1 cellular context compared by ENCODE assay signal in the genomic region with DNA sequence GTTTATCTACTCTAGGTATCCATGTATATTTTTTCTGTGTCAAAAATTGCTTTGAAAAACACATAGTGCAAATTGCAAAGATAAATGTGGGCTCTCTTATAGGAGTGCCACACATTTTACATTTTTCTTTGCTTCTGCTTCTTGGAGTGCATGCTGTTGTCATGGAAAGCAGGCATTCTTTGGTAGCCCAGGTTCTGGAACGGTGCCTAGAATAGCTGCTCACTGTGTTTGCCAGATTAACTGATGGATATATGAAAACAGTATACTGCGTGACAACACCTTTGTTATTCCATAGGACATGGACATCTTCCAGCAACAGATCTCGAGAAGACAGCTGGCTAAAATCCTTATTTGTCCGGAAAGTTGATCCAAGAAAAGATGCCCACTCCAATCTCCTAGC.
TF ChIP-seq lines count a peak whose summit lies in the region.

No MANE protein-coding gene starts in this region.

TF ChIP-seq in GM23338, 12 proteins besides CTCF, POLR2A, EP300 and RAD21 (continued from another document):
- TF ChIP-seq, protein P1, sequence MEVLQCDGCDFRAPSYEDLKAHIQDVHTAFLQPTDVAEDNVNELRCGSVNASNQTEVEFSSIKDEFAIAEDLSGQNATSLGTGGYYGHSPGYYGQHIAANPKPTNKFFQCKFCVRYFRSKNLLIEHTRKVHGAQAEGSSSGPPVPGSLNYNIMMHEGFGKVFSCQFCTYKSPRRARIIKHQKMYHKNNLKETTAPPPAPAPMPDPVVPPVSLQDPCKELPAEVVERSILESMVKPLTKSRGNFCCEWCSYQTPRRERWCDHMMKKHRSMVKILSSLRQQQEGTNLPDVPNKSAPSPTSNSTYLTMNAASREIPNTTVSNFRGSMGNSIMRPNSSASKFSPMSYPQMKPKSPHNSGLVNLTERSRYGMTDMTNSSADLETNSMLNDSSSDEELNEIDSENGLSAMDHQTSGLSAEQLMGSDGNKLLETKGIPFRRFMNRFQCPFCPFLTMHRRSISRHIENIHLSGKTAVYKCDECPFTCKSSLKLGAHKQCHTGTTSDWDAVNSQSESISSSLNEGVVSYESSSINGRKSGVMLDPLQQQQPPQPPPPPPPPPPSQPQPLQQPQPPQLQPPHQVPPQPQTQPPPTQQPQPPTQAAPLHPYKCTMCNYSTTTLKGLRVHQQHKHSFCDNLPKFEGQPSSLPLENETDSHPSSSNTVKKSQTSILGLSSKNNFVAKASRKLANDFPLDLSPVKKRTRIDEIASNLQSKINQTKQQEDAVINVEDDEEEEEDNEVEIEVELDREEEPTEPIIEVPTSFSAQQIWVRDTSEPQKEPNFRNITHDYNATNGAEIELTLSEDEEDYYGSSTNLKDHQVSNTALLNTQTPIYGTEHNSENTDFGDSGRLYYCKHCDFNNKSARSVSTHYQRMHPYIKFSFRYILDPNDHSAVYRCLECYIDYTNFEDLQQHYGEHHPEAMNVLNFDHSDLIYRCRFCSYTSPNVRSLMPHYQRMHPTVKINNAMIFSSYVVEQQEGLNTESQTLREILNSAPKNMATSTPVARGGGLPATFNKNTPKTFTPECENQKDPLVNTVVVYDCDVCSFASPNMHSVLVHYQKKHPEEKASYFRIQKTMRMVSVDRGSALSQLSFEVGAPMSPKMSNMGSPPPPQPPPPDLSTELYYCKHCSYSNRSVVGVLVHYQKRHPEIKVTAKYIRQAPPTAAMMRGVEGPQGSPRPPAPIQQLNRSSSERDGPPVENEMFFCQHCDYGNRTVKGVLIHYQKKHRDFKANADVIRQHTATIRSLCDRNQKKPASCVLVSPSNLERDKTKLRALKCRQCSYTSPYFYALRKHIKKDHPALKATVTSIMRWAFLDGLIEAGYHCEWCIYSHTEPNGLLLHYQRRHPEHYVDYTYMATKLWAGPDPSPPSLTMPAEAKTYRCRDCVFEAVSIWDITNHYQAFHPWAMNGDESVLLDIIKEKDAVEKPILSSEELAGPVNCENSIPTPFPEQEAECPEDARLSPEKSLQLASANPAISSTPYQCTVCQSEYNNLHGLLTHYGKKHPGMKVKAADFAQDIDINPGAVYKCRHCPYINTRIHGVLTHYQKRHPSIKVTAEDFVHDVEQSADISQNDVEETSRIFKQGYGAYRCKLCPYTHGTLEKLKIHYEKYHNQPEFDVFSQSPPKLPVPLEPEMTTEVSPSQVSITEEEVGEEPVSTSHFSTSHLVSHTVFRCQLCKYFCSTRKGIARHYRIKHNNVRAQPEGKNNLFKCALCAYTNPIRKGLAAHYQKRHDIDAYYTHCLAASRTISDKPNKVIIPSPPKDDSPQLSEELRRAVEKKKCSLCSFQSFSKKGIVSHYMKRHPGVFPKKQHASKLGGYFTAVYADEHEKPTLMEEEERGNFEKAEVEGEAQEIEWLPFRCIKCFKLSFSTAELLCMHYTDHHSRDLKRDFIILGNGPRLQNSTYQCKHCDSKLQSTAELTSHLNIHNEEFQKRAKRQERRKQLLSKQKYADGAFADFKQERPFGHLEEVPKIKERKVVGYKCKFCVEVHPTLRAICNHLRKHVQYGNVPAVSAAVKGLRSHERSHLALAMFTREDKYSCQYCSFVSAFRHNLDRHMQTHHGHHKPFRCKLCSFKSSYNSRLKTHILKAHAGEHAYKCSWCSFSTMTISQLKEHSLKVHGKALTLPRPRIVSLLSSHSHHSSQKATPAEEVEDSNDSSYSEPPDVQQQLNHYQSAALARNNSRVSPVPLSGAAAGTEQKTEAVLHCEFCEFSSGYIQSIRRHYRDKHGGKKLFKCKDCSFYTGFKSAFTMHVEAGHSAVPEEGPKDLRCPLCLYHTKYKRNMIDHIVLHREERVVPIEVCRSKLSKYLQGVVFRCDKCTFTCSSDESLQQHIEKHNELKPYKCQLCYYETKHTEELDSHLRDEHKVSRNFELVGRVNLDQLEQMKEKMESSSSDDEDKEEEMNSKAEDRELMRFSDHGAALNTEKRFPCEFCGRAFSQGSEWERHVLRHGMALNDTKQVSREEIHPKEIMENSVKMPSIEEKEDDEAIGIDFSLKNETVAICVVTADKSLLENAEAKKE (CRISPR knock-in tag; IDR thresholded peaks at IDR 0.05) = no peak
- TF ChIP-seq NANOG (IDR thresholded peaks at IDR 0.05; ENCODE audit: borderline replicate concordance) (no peak), JUNB (IDR thresholded peaks at IDR 0.05; ENCODE audit: unreplicated experiment) (no peak), STAT1 (IDR thresholded peaks at IDR 0.05; ENCODE audit: unreplicated experiment) (no peak), ZNF114 (CRISPR knock-in tag; IDR thresholded peaks at IDR 0.05) (no peak), POLR2AphosphoS5 (IDR thresholded peaks at IDR 0.05; ENCODE audit: low read depth) (no peak), EZH2 (IDR thresholded peaks at IDR 0.05; ENCODE audit: low read depth, unreplicated experiment) (no peak), ZNF331 (CRISPR knock-in tag; IDR thresholded peaks at IDR 0.05; ENCODE audit: low read depth) (no peak), EZH2phosphoT487 (IDR thresholded peaks at IDR 0.05; ENCODE audit: unreplicated experiment) (no peak), CREB1 (CRISPR knock-in tag; IDR thresholded peaks at IDR 0.05; ENCODE audit: low read depth) (no peak)
- TF ChIP-seq, protein P2, sequence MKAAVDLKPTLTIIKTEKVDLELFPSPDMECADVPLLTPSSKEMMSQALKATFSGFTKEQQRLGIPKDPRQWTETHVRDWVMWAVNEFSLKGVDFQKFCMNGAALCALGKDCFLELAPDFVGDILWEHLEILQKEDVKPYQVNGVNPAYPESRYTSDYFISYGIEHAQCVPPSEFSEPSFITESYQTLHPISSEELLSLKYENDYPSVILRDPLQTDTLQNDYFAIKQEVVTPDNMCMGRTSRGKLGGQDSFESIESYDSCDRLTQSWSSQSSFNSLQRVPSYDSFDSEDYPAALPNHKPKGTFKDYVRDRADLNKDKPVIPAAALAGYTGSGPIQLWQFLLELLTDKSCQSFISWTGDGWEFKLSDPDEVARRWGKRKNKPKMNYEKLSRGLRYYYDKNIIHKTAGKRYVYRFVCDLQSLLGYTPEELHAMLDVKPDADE (IDR thresholded peaks at IDR 0.05) = no peak
